In the genomic region with DNA sequence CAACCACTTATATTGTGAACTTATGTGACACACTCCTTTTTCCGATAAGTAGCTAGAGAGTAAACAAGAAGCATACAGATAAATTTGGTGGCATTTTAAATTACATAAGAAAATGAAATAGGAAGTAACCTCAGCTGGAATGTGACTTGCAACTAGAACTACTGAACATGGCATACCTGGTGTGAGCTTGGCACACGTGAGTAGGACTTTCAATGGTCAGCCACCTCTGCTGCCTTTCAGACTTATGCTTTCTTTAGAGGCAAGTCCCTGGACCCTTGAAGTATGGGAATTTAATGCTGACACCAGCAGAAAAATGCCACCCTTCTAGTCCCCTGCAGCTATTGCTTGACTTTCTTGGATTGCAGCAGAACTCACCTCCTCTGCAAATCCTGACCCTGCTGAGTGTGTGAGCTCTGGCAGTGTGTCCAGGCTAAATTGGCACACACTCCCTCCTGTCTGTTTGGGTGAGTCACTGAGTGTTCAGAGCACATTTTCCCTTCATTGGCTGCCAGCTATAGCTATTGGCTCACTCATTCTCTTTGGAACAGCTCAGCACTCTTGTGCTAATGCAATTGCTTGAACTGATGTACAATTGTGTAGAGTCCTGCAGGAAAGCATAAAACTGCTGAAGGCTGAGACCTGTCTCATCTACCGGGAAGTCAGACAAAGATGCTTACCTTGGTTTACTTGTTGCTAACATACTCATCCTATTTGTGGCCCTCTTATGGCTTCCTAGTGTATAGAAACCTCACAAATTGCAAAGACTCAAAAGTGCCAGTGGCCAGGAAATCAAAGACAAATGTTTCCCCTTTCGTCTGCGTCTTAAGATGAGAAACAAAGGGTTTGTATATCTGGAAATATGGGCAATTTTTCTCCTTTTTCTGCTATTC, we compare ENCODE assay signal across 8 cellular contexts.
DNase-seq lines count a peak whose midpoint lies in the region; ATAC-seq and TF ChIP-seq lines count a peak whose summit lies in the region.

No MANE protein-coding gene starts in this region.

- in situ Hi-C loops in ACHN (cut with HindIII; ENCODE audit: low pct_ligation_motif_present, low pct_unique_long_range_greater_than_20kb, low sequenced_read_pairs) = no loop called here

- H3K9me3 ChIP-seq in lower lobe of right lung = no peaks in the 10 kb centered on the region

- ATAC-seq in lower lobe of right lung (peak; percentile 90 to 92), GM18498 (IDR thresholded peaks at IDR 0.05; ENCODE audit: unreplicated experiment) (no peak), HG03460 (IDR thresholded peaks at IDR 0.05; ENCODE audit: unreplicated experiment) (no peak)

- H3K36me3 ChIP-seq in lower lobe of right lung = no peaks in the 10 kb centered on the region

- peak; percentile 79 for DNase-seq in ACHN
- peak; percentile 41 for DNase-seq in MV-4-11 (lab: John Stamatoyannopoulos, UW)
- DNase-seq in dermis microvascular lymphatic vessel endothelial cell (ENCODE audit: low read depth in 2 of 2) = peak; percentile 86 to 95
- DNase-seq in lower lobe of right lung = peak; percentile 46
- DNase-seq in NCI-H128 (lab: John Stamatoyannopoulos, UW; ENCODE audit: unreplicated experiment) = no peak
- DNase-seq in activated CD4-positive, CD25-positive, alpha-beta regulatory T cell treated with anti-CD3 and anti-CD28 coated beads, Interleukin-2, amount 50 U/mL, for 72 hours = no peak

- intact Hi-C loops in lower lobe of right lung (cut with DNase I) = no loop called here

- no peak for TF ChIP-seq CTCF in lower lobe of right lung (IDR thresholded peaks at IDR 0.05)

- no peak overlapping the region for H3K27ac ChIP-seq in lower lobe of right lung

- H3K4me3 ChIP-seq in lower lobe of right lung = no peak overlapping the region

- H3K27me3 ChIP-seq in lower lobe of right lung (ENCODE audit: low read depth) = no peaks in the 10 kb centered on the region

- H3K4me1 ChIP-seq in lower lobe of right lung = peaks cover 12% of the 10 kb centered on the region

Comparison
In these comparisons a context has a peak if more than half of its experiments do, and no peak if none do; other contexts are left out.
1. DNase-seq: peak in ACHN (single experiment), MV-4-11 (single experiment), dermis microvascular lymphatic vessel endothelial cell (2 of 2) and lower lobe of right lung (single experiment); none in NCI-H128 (single experiment) and activated CD4-positive, CD25-positive, alpha-beta regulatory T cell treated with anti-CD3 and anti-CD28 coated beads, Interleukin-2, amount 50 U/mL, for 72 hours (single experiment).
2. ATAC-seq: peak in lower lobe of right lung (2 of 2); none in GM18498 (single experiment) and HG03460 (single experiment).